In the genomic region with DNA sequence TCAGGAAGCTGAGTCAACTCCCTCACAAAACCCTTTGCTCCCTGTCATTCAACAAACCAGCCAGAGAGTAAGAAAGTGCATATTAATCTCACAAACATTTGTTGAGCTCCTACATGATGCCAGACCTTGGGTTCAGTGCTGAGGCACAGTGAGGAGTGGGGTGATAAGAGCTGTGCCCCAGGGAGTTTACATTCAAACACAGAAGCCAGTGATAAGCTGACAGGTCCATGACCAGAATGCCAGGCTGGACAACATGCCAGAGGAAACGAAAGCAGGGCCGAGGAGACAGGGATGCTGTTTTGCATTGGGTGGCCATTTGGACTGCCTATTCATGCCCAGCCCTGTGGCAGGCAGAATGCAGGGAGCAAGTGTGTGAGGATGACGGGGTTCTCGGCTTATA, we compare ENCODE assay signal across 29 cellular contexts.
"Had no signal": no experiment of that assay in that cellular context is flagged by ENCODE, and none has a peak within 500 bp of the region (broad histone marks: within the 10 kb centered on the region; RNA-seq: fewer than 3 reads in every experiment).

No MANE protein-coding gene starts in this region.

- H3K9me3 ChIP-seq: adrenal gland, body of pancreas, esophagus muscularis mucosa, gastrocnemius medialis, heart left ventricle had no signal

- FAIRE-seq: colon had no signal

- H3K27me3 ChIP-seq: adrenal gland, body of pancreas, esophagus muscularis mucosa, gastrocnemius medialis had no signal

- H3K4me3 ChIP-seq: adrenal gland, body of pancreas, esophagus muscularis mucosa, gastrocnemius medialis, heart left ventricle had no signal

- ATAC-seq: activated CD4-positive, alpha-beta T cell treated with anti-CD3 and anti-CD28 coated beads for 36 hours; activated CD8-positive, alpha-beta T cell treated with anti-CD3 and anti-CD28 coated beads, Interleukin-2, amount 10 ng/mL, durations not matched to agents 7 days and 5 days; activated naive CD8-positive, alpha-beta T cell treated with anti-CD3 and anti-CD28 coated beads, Interleukin-2, amount 50 U/mL, for 24 hours; body of pancreas; effector memory CD8-positive, alpha-beta T cell; foreskin keratinocyte; gastrocnemius medialis had no signal

- H3K4me1 ChIP-seq: body of pancreas, foreskin keratinocyte, gastrocnemius medialis had no signal

- DNase-seq: activated CD4-positive, alpha-beta memory T cell treated with anti-CD3 and anti-CD28 coated beads for 36 hours; activated CD4-positive, alpha-beta T cell treated with anti-CD3 and anti-CD28 coated beads for 36 hours; activated CD4-positive, alpha-beta T cell treated with anti-CD3 and anti-CD28 coated beads, Interleukin-2, amount 10 ng/mL, durations not matched to agents 24 days and 14 days; activated CD4-positive, CD25-positive, alpha-beta regulatory T cell; activated CD4-positive, CD25-positive, alpha-beta regulatory T cell treated with anti-CD3 and anti-CD28 coated beads, Interleukin-2, amount 50 U/mL, for 72 hours; activated CD8-positive, alpha-beta memory T cell treated with anti-CD3 and anti-CD28 coated beads, Interleukin-2, amount 10 ng/mL, durations not matched to agents 7 days and 5 days; activated CD8-positive, alpha-beta memory T cell treated with anti-CD3 and anti-CD28 coated beads, Interleukin-2, amount 50 U/mL, for 4 hours; activated CD8-positive, alpha-beta T cell treated with anti-CD3 and anti-CD28 coated beads, Interleukin-2, amount 10 ng/mL, durations not matched to agents 7 days and 5 days; activated effector memory CD4-positive, alpha-beta T cell treated with anti-CD3 and anti-CD28 coated beads, Interleukin-2, amount 50 U/mL, for 16 hours; activated naive CD4-positive, alpha-beta T cell treated with anti-CD3 and anti-CD28 coated beads for 36 hours; activated naive CD8-positive, alpha-beta T cell treated with anti-CD3 and anti-CD28 coated beads for 36 hours; activated naive CD8-positive, alpha-beta T cell treated with anti-CD3 and anti-CD28 coated beads, Interleukin-2, amount 50 U/mL, for 24 hours; activated T-cell treated with anti-CD3 and anti-CD28 coated beads, Interleukin-2, amount 50 U/mL, for 1 hour; activated T-cell treated with anti-CD3 and anti-CD28 coated beads, Interleukin-2, amount 50 U/mL, for 48 hours; adrenal gland; aorta; body of pancreas; cortex of kidney; dermis blood vessel endothelial cell; effector CD4-positive, alpha-beta T cell; effector memory CD8-positive, alpha-beta T cell; erythroblast; foreskin keratinocyte; gastrocnemius medialis; glutamatergic neuron; T-helper 2 cell had no signal

- H3K27ac ChIP-seq: adrenal gland, body of pancreas, esophagus muscularis mucosa, foreskin keratinocyte, gastrocnemius medialis, heart left ventricle had no signal

- H3K36me3 ChIP-seq: adrenal gland, esophagus muscularis mucosa, gastrocnemius medialis, heart left ventricle had no signal
